In genomic region chr1:40140211-40140709, GRCh38 we compare ENCODE assay signal across 17 cellular contexts. TPM values are rescaled to one million over a fixed set of nuclear protein-coding genes. Genes with fewer than 3 reads are reported as not detected.
DNase-seq lines count a peak whose midpoint lies in the region; ATAC-seq, FAIRE-seq and TF ChIP-seq lines count a peak whose summit lies in the region.
"Had no signal": no experiment of that assay in that cellular context is flagged by ENCODE, and none has a peak within 500 bp of the region (broad histone marks: within the 10 kb centered on the region; RNA-seq: fewer than 3 reads in every experiment).

No MANE protein-coding gene starts in this region.

- DNase-seq in HepG2 (ENCODE audit: low spot score) (no peak), right lobe of liver (no peak), RPMI7951 (ENCODE audit: low read depth) (peak; percentile 34), fibroblast of peridontal ligament (ENCODE audit: extremely low read depth) (peak; percentile 35), upper lobe of right lung (peak; percentile 69), NCI-H510A (lab: John Stamatoyannopoulos, UW) (no peak), NCI-H1694 treated with DMSO at 0.1 percent for 48 hours (lab: John Stamatoyannopoulos, UW) (no peak)
- DNase-seq in activated T-cell treated with anti-CD3 and anti-CD28 coated beads, Interleukin-2, amount 50 U/mL, for 4 hours, result no peak
- DNase-seq: activated T-cell treated with anti-CD3 and anti-CD28 coated beads, Interleukin-2, amount 50 U/mL, for 1 hour; BE2C; body of pancreas; NCI-H1092; NCI-H510A treated with DMSO at 0.1 percent for 48 hours had no signal

- 22% methylated on average over 3 of the region's 3 CpGs for WGBS in HepG2 (ENCODE audit: low lambda C conversion rate)
- WGBS in right lobe of liver (ENCODE audit: insufficient coverage, low coverage, low lambda C conversion rate, missing lambda C conversion rate), result 67% methylated on average over 3 of the region's 3 CpGs

- TF ChIP-seq RAD21 in HepG2 (CRISPR knock-in tag; IDR thresholded peaks at IDR 0.05), result no peak

- H3K4me1 ChIP-seq in HepG2 (ENCODE audit: insufficient read depth, low read length) (peaks cover 19% of the 10 kb centered on the region), right lobe of liver (no peaks in the 10 kb centered on the region), upper lobe of right lung (no peaks in the 10 kb centered on the region)
- H3K4me1 ChIP-seq: BE2C had no signal

- TF ChIP-seq CTCF in HepG2 (CRISPR knock-in tag; IDR thresholded peaks at IDR 0.05) (no peak), right lobe of liver (IDR thresholded peaks at IDR 0.05) (no peak), upper lobe of right lung (IDR thresholded peaks at IDR 0.05) (no peak)

- in situ Hi-C loops in HepG2 (cut with HindIII; ENCODE audit: extremely low pct_ligation_motif_present, low pct_unique_long_range_greater_than_20kb), result loop anchor here (5.0 to 10.0 kb wide), 2 partner anchors 197 to 265 kb away; no protein-coding TSS in a partner anchor

- intact Hi-C loops in HepG2 (cut with micrococcal nuclease; ENCODE audit: unreplicated experiment) (loop anchor here (10.0 kb wide), 1 partner anchor 265 kb away; no protein-coding TSS in a partner anchor), right lobe of liver (cut with DNase I) (loop anchor here (10.0 kb wide), 1 partner anchor 175 kb away; the partner anchor contains the start of gene COL9A2 (in 2 of the 2)), upper lobe of right lung (cut with DNase I) (loop anchor here (10.0 kb wide), 2 partner anchors 175 to 265 kb away; partner anchors contain the start of gene COL9A2)

- no peaks in the 10 kb centered on the region for H3K36me3 Mint-ChIP-seq in activated T-cell treated with anti-CD3 and anti-CD28 coated beads, Interleukin-2, amount 50 U/mL, for 4 hours (ENCODE audit: insufficient read depth)
- H3K36me3 Mint-ChIP-seq: stimulated activated effector memory CD8-positive, alpha-beta T cell treated with anti-CD3 and anti-CD28 coated beads, Interleukin-12 subunit alpha, Interleukin-12 subunit beta, amount 100 ng/mL, for 72 hours; WTC11 had no signal

- TF ChIP-seq POLR2A in HepG2 (IDR thresholded peaks at IDR 0.05; ENCODE audit: insufficient read depth in 1 of 2, low read depth in 2 of 2, low read length in 2 of 2), result no peak
- no peak for TF ChIP-seq POLR2A in right lobe of liver (IDR thresholded peaks at IDR 0.05)

- no peaks in the 10 kb centered on the region for H4K20me1 ChIP-seq in HepG2 (ENCODE audit: insufficient read depth, low read length)

- H3K36me3 ChIP-seq in HepG2 (replicated peaks in 1 of 2; ENCODE audit: control insufficient read depth in 1 of 2, insufficient read depth in 2 of 2, low read length in 2 of 2) (no peaks in the 10 kb centered on the region), right lobe of liver (no peaks in the 10 kb centered on the region), upper lobe of right lung (no peaks in the 10 kb centered on the region)
- H3K36me3 ChIP-seq: BE2C had no signal

- no peaks in the 10 kb centered on the region for H3K9me3 Mint-ChIP-seq in activated T-cell treated with anti-CD3 and anti-CD28 coated beads, Interleukin-2, amount 50 U/mL, for 4 hours
- H3K9me3 Mint-ChIP-seq: stimulated activated effector memory CD8-positive, alpha-beta T cell treated with anti-CD3 and anti-CD28 coated beads, Interleukin-12 subunit alpha, Interleukin-12 subunit beta, amount 100 ng/mL, for 72 hours; WTC11 had no signal

- peak overlapping the region; percentile 30; the same call in 1 of the 2 replicates for H3K4me2 ChIP-seq in HepG2 (ENCODE audit: low read depth, low read length)

- POLR2A ChIA-PET in HepG2 (lab: Yijun Ruan, JAX), result no interaction called here

- H3K4me3 ChIP-seq in HepG2 (replicated peaks in 1 of 3; ENCODE audit: insufficient read depth in 1 of 3, low read depth in 2 of 3, low read length in 3 of 3) (no peak overlapping the region), right lobe of liver (no peak overlapping the region), upper lobe of right lung (no peak overlapping the region)
- H3K4me3 ChIP-seq: body of pancreas had no signal

- peaks cover 6% of the 10 kb centered on the region for H3K4me1 Mint-ChIP-seq in activated T-cell treated with anti-CD3 and anti-CD28 coated beads, Interleukin-2, amount 50 U/mL, for 4 hours (ENCODE audit: low read depth)

- peak; percentile 39; the same call in 1 of the 3 replicates for ATAC-seq in HepG2
- ATAC-seq in right lobe of liver, result no peak
- peak; percentile 71 for ATAC-seq in upper lobe of right lung
- ATAC-seq in activated T-cell treated with anti-CD3 and anti-CD28 coated beads, Interleukin-2, amount 50 U/mL, for 4 hours, result no peak
- ATAC-seq: body of pancreas; stimulated activated effector memory CD8-positive, alpha-beta T cell treated with anti-CD3 and anti-CD28 coated beads, Interleukin-12 subunit alpha, Interleukin-12 subunit beta, amount 100 ng/mL, for 72 hours; WTC11 had no signal

- peaks cover 10% of the 10 kb centered on the region for H3K27me3 Mint-ChIP-seq in activated T-cell treated with anti-CD3 and anti-CD28 coated beads, Interleukin-2, amount 50 U/mL, for 4 hours (ENCODE audit: low read depth)

- no peak for TF ChIP-seq EP300 in HepG2 (IDR thresholded peaks at IDR 0.05; ENCODE audit: low read depth in 2 of 2, low read length in 2 of 2)
- no peak for TF ChIP-seq EP300 in HepG2 (CRISPR knock-in tag; IDR thresholded peaks at IDR 0.05; ENCODE audit: borderline replicate concordance)

- FAIRE-seq in HepG2 (lab: Jason Lieb, UNC), result no peak
- FAIRE-seq: endothelial cell of umbilical vein, G401.6 had no signal

- no peak overlapping the region for H3K9ac ChIP-seq in HepG2 (ENCODE audit: insufficient read depth, low read depth, low read length)

- no peaks in the 10 kb centered on the region for H3K79me2 ChIP-seq in HepG2 (ENCODE audit: insufficient read depth, low read length)

- no peak overlapping the region for H3K4me3 Mint-ChIP-seq in activated T-cell treated with anti-CD3 and anti-CD28 coated beads, Interleukin-2, amount 50 U/mL, for 4 hours
- H3K4me3 Mint-ChIP-seq: stimulated activated effector memory CD8-positive, alpha-beta T cell treated with anti-CD3 and anti-CD28 coated beads, Interleukin-12 subunit alpha, Interleukin-12 subunit beta, amount 100 ng/mL, for 72 hours; WTC11 had no signal

- H3K27ac ChIP-seq in HepG2 (ENCODE audit: extremely low read length, insufficient read depth, low read length) (no peak overlapping the region), right lobe of liver (no peak overlapping the region), upper lobe of right lung (peak overlapping the region; percentile 30)

- BruUV-seq in HepG2 (replicated peaks; lab: Mats Ljungman, UMichigan), result no TSS peak

- H3K9me3 ChIP-seq in HepG2 (ENCODE audit: low read length) (no peaks in the 10 kb centered on the region), right lobe of liver (no peaks in the 10 kb centered on the region), upper lobe of right lung (no peaks in the 10 kb centered on the region)
- H3K9me3 ChIP-seq: BE2C, body of pancreas had no signal

- peak overlapping the region; percentile 46 for H2AFZ ChIP-seq in HepG2 (ENCODE audit: low read length)

- CTCF ChIA-PET in HepG2 (lab: Yijun Ruan, JAX; ENCODE audit: low intra/inter-chr PET ratio, low total read pairs), result no interaction called here

- peaks cover 0 to 7% of the 10 kb centered on the region in 2 experiments; a peak in 2 of 5 replicates for H3K27me3 ChIP-seq in HepG2 (ENCODE audit: control insufficient read depth in 1 of 2, insufficient read depth in 2 of 2, low read length in 2 of 2)
- no peaks in the 10 kb centered on the region for H3K27me3 ChIP-seq in right lobe of liver
- no peaks in the 10 kb centered on the region for H3K27me3 ChIP-seq in upper lobe of right lung
- H3K27me3 ChIP-seq: body of pancreas had no signal

RNA-seq across cellular contexts. Expression of gene RLF, which starts 20.9 kb away (rescaled TPM):
- 15.7 and 27.2 TPM in 2 replicates for total RNA-seq in HepG2 (2016; rRNA removed; fragmentation: Illumina TruSeq; extraction: Trizol)
- 4.8 and 5.3 TPM in 2 replicates for total RNA-seq in HepG2 (2016; cell fraction: cytosol; rRNA removed; fragmentation: Illumina TruSeq; extraction: Trizol; ENCODE audit: low read depth)
- 15.7 and 25.8 TPM in 2 replicates for total RNA-seq in HepG2 (2016; cell fraction: insoluble cytoplasmic fraction; rRNA removed; fragmentation: Illumina TruSeq; extraction: Trizol)
- total RNA-seq in HepG2 (2016; cell fraction: membrane; rRNA removed; fragmentation: Illumina TruSeq; extraction: Trizol), result 5.3 and 6.4 TPM in 2 replicates
- 18.0 and 19.4 TPM in 2 replicates for total RNA-seq in HepG2 (2016; cell fraction: nucleus; rRNA removed; fragmentation: Illumina TruSeq; extraction: Trizol)
- polyA plus RNA-seq in HepG2 (2011; rRNA removed), result 7.0 and 9.0 TPM in 2 replicates
- 3.0 and 5.4 TPM in 2 replicates for polyA plus RNA-seq in HepG2 (2011; cell fraction: cytosol; rRNA removed)
- polyA plus RNA-seq in HepG2 (2011; cell fraction: nucleus; rRNA removed), result 6.5 and 6.6 TPM in 2 replicates
- polyA plus RNA-seq in HepG2 (2012), result 10.2 and 11.1 TPM in 2 replicates
- polyA plus RNA-seq in HepG2 (2016; cell fraction: cytosol; fragmentation: Illumina TruSeq; extraction: Trizol; ENCODE audit: low read depth), result 0.23 TPM in 2 replicates
- 9.7 and 9.9 TPM in 2 replicates for polyA plus RNA-seq in HepG2 (2016; cell fraction: insoluble cytoplasmic fraction; fragmentation: Illumina TruSeq; extraction: Trizol; ENCODE audit: low read depth)
- polyA plus RNA-seq in HepG2 (2016; cell fraction: membrane; fragmentation: Illumina TruSeq; extraction: Trizol; ENCODE audit: low read depth), result 0.85 and 0.98 TPM in 2 replicates
- polyA plus RNA-seq in HepG2 (2016; cell fraction: nucleus; fragmentation: Illumina TruSeq; extraction: Trizol; ENCODE audit: insufficient read depth, low read depth), result 14.6 TPM in 2 replicates
- 5.4 and 7.5 TPM in 2 replicates for polyA minus RNA-seq in HepG2 (2011; rRNA and poly(A)+ RNA removed; ENCODE audit: low replicate concordance)
- 16.5 and 19.7 TPM in 2 replicates for polyA minus RNA-seq in HepG2 (2011; cell fraction: cytosol; rRNA and poly(A)+ RNA removed)
- 32.4 and 33.8 TPM in 2 replicates for polyA minus RNA-seq in HepG2 (2011; cell fraction: nucleus; rRNA and poly(A)+ RNA removed)
- 10 to 100 TPM in 1 of 6 experiments, 1 to 10 TPM in 5; 4.6 to 12.3 (median 6.0) TPM for total RNA-seq in right lobe of liver
- 25.0 and 27.9 TPM in 2 replicates for total RNA-seq in RPMI7951 (2014; rRNA removed; shearing (Covaris generic))
- total RNA-seq in upper lobe of right lung, result 13.4 TPM
- total RNA-seq in activated T-cell treated with anti-CD3 and anti-CD28 coated beads, Interleukin-2, amount 50 U/mL, for 4 hours, result 10 to 100 TPM in 2 of 3 donors, 1 to 10 TPM in 1; 9.0 to 12.3 (median 11.0) TPM

RNA-seq across cellular contexts. Expression of gene PPT1, which starts 43.2 kb away (rescaled TPM):
- total RNA-seq in HepG2 (2016; rRNA removed; fragmentation: Illumina TruSeq; extraction: Trizol) (79.5 and 129 TPM in 2 replicates), right lobe of liver (10 to 100 TPM; 16.5 to 47.8 (median 33.1) TPM), upper lobe of right lung (166 TPM)
- 9.2 and 11.5 TPM in 2 replicates for total RNA-seq in HepG2 (2016; cell fraction: cytosol; rRNA removed; fragmentation: Illumina TruSeq; extraction: Trizol; ENCODE audit: low read depth)
- total RNA-seq in HepG2 (2016; cell fraction: insoluble cytoplasmic fraction; rRNA removed; fragmentation: Illumina TruSeq; extraction: Trizol), result 76.9 and 130 TPM in 2 replicates
- total RNA-seq in HepG2 (2016; cell fraction: membrane; rRNA removed; fragmentation: Illumina TruSeq; extraction: Trizol), result 47.3 and 53.7 TPM in 2 replicates
- 127 and 140 TPM in 2 replicates for total RNA-seq in HepG2 (2016; cell fraction: nucleus; rRNA removed; fragmentation: Illumina TruSeq; extraction: Trizol)
- polyA plus RNA-seq in HepG2 (2011; rRNA removed), result 113 and 129 TPM in 2 replicates
- 81.0 and 93.7 TPM in 2 replicates for polyA plus RNA-seq in HepG2 (2011; cell fraction: cytosol; rRNA removed)
- 24.9 and 26.4 TPM in 2 replicates for polyA plus RNA-seq in HepG2 (2011; cell fraction: nucleus; rRNA removed)
- polyA plus RNA-seq in HepG2 (2012), result 106 and 123 TPM in 2 replicates
- polyA plus RNA-seq in HepG2 (2016; cell fraction: cytosol; fragmentation: Illumina TruSeq; extraction: Trizol; ENCODE audit: low read depth), result 17.3 and 18.8 TPM in 2 replicates
- 101 TPM in 2 replicates for polyA plus RNA-seq in HepG2 (2016; cell fraction: insoluble cytoplasmic fraction; fragmentation: Illumina TruSeq; extraction: Trizol; ENCODE audit: low read depth)
- 41.9 and 44.4 TPM in 2 replicates for polyA plus RNA-seq in HepG2 (2016; cell fraction: membrane; fragmentation: Illumina TruSeq; extraction: Trizol; ENCODE audit: low read depth)
- 202 and 210 TPM in 2 replicates for polyA plus RNA-seq in HepG2 (2016; cell fraction: nucleus; fragmentation: Illumina TruSeq; extraction: Trizol; ENCODE audit: insufficient read depth, low read depth)
- 107 and 205 TPM in 2 replicates for polyA minus RNA-seq in HepG2 (2011; rRNA and poly(A)+ RNA removed; ENCODE audit: low replicate concordance)
- polyA minus RNA-seq in HepG2 (2011; cell fraction: cytosol; rRNA and poly(A)+ RNA removed), result 54.3 and 56.6 TPM in 2 replicates
- 25.0 and 25.7 TPM in 2 replicates for polyA minus RNA-seq in HepG2 (2011; cell fraction: nucleus; rRNA and poly(A)+ RNA removed)
- 88.5 and 99.4 TPM in 2 replicates for total RNA-seq in RPMI7951 (2014; rRNA removed; shearing (Covaris generic))
- 100 to 1,000 TPM in 2 of 3 donors, 10 to 100 TPM in 1; 96.8 to 118 (median 109) TPM for total RNA-seq in activated T-cell treated with anti-CD3 and anti-CD28 coated beads, Interleukin-2, amount 50 U/mL, for 4 hours

Comparison
In these comparisons a context has a peak if more than half of its experiments do, and no peak if none do; other contexts are left out.
1. ATAC-seq: peak in HepG2 (single experiment) and upper lobe of right lung (single experiment); none in right lobe of liver (0 of 4) and activated T-cell treated with anti-CD3 and anti-CD28 coated beads, Interleukin-2, amount 50 U/mL, for 4 hours (0 of 2).
2. DNase-seq: peak in RPMI7951 (single experiment), fibroblast of peridontal ligament (single experiment) and upper lobe of right lung (single experiment); none in HepG2 (single experiment), right lobe of liver (0 of 3), activated T-cell treated with anti-CD3 and anti-CD28 coated beads, Interleukin-2, amount 50 U/mL, for 4 hours (single experiment), NCI-H510A (single experiment) and NCI-H1694 treated with DMSO at 0.1 percent for 48 hours (single experiment).